In genomic region chr1:170917373-170917772, GRCh38 we compare ENCODE assay signal across 9 cellular contexts. TPM values are rescaled to one million over a fixed set of nuclear protein-coding genes. Genes with fewer than 3 reads are reported as not detected.
"Had no signal": no experiment of that assay in that cellular context is flagged by ENCODE, and none has a peak within 500 bp of the region (broad histone marks: within the 10 kb centered on the region; RNA-seq: fewer than 3 reads in every experiment).

No MANE protein-coding gene starts in this region.

- H3K36me3 Mint-ChIP-seq: IgD-negative memory B cell had no signal

- H3K4me3 Mint-ChIP-seq: IgD-negative memory B cell had no signal

- H3K4me1 Mint-ChIP-seq: IgD-negative memory B cell had no signal

- H3K27me3 Mint-ChIP-seq: IgD-negative memory B cell had no signal

- H3K27ac Mint-ChIP-seq: IgD-negative memory B cell had no signal

- H3K4me3 ChIP-seq: GM23248 had no signal

- DNase-seq: GM23248, GOT3, H7, HCEC 1CT, KG1 had no signal

- H3K27ac ChIP-seq: GM23248 had no signal

- H3K9ac ChIP-seq: GM23248 had no signal

- FAIRE-seq: HTR-8/SVneo had no signal

- H2AFZ ChIP-seq: GM23248 had no signal

RNA-seq across cellular contexts. Expression of gene MROH9, which starts 18.0 kb away (rescaled TPM):
- total RNA-seq: GM23248, H4, H7, HT-29 had no signal
- polyA plus RNA-seq: IgD-negative memory B cell had no signal
